ENCODE assay signal across 1 cellular context in the genomic region with DNA sequence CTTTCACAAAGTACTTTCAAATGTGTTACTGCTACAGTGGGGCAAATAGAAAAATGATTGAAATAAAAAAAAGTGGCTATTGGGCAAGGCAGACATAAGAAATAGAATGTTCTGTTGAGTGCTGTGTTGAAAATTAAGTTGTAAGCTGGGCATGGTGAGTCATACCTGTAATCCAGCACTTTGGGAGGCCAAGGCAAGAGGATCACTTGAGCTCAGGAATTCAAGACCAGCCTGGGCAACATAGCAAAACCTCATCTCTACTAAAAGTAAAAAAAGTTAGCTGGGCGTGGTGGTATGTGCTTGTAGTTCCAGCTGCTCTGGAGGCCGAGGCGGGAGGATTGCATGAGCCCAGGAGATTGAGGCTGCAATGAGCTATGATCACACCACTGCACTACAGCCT.
TF ChIP-seq lines count a peak whose summit lies in the region.

No MANE protein-coding gene starts in this region.

TF ChIP-seq in endothelial cell of umbilical vein, 7 proteins besides CTCF, POLR2A, EP300 and RAD21:
- TF ChIP-seq MYC (IDR thresholded peaks at IDR 0.05; ENCODE audit: low read depth, low read length), result no peak
- TF ChIP-seq JUN (IDR thresholded peaks at IDR 0.05; ENCODE audit: borderline replicate concordance, insufficient read depth, insufficient read length, low read depth), result no peak
- TF ChIP-seq POLR2AphosphoS5 (IDR thresholded peaks at IDR 0.05; ENCODE audit: insufficient read depth, low read depth, low read length), result no peak
- TF ChIP-seq FOS (IDR thresholded peaks at IDR 0.05; ENCODE audit: borderline replicate concordance, insufficient read depth, low read length), result no peak
- no peak for TF ChIP-seq EZH2 (IDR thresholded peaks at IDR 0.05; ENCODE audit: borderline replicate concordance, low read depth, low read length, severe bottlenecking)
- TF ChIP-seq, protein P1, sequence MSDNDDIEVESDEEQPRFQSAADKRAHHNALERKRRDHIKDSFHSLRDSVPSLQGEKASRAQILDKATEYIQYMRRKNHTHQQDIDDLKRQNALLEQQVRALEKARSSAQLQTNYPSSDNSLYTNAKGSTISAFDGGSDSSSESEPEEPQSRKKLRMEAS (IDR thresholded peaks at IDR 0.05; ENCODE audit: insufficient read depth, insufficient read length), result no peak
- TF ChIP-seq GATA2 (IDR thresholded peaks at IDR 0.05; ENCODE audit: insufficient read depth, insufficient read length, low read depth, low read length), result no peak
